ENCODE assay signal across 8 cellular contexts in genomic region chr17:50094753-50095616, GRCh38. TPM values are rescaled to one million over a fixed set of nuclear protein-coding genes. Genes with fewer than 3 reads are reported as not detected.
A peak's percentile ranks its signal among the peaks of the same experiment; 100 is the strongest.
DNase-seq lines count a peak whose midpoint lies in the region; ATAC-seq and TF ChIP-seq lines count a peak whose summit lies in the region.

TSS of gene PDK2 (plus strand) at chr17:50095351. CDS start at chr17:50095436, 85 bp downstream.

- H3K4me1 ChIP-seq in upper lobe of right lung = peaks cover 11% of the 10 kb centered on the region

- H3K36me3 Mint-ChIP-seq in progenitor cell of endocrine pancreas (ENCODE audit: insufficient read depth) = peaks cover 6% of the 10 kb centered on the region

- H3K27me3 Mint-ChIP-seq in progenitor cell of endocrine pancreas = peaks cover 3% of the 10 kb centered on the region

- intact Hi-C loops in left cardiac atrium (cut with DNase I) (loop anchor here (5.0 kb wide), 2 partner anchors 38 to 202 kb away; partner anchors contain the start of gene ITGA3 (in 1 of the 2)), upper lobe of right lung (cut with DNase I) (no loop called here)

- H3K9me3 ChIP-seq in upper lobe of right lung = no peaks in the 10 kb centered on the region

- H3K4me1 Mint-ChIP-seq in progenitor cell of endocrine pancreas (ENCODE audit: low read depth) = peaks cover 10% of the 10 kb centered on the region

- TF ChIP-seq CTCF in progenitor cell of endocrine pancreas (IDR thresholded peaks at IDR 0.05; ENCODE audit: unreplicated experiment) (no peak), upper lobe of right lung (IDR thresholded peaks at IDR 0.05) (no peak)

- H3K27me3 ChIP-seq in upper lobe of right lung = no peaks in the 10 kb centered on the region

- H3K27ac Mint-ChIP-seq in progenitor cell of endocrine pancreas = peak within 1 kb of the TSS; percentile 90

- ATAC-seq in HG02885 (IDR thresholded peaks at IDR 0.05; ENCODE audit: poor library complexity, unreplicated experiment) = peak; percentile 90
- ATAC-seq in left cardiac atrium = peak; percentile 93 to 95
- ATAC-seq in upper lobe of right lung = peak; percentile 94

- peak; percentile 92 for DNase-seq in NCI-H1694 (lab: John Stamatoyannopoulos, UW)
- peak; percentile 89 to 98 (median 95) for DNase-seq in T-helper 2 cell
- DNase-seq in amygdala (lab: John Stamatoyannopoulos, UW) = peak; percentile 48 to 98 (median 94)
- peak; percentile 97 for DNase-seq in left cardiac atrium
- DNase-seq in progenitor cell of endocrine pancreas (ENCODE audit: low spot score, unreplicated experiment) = peak; percentile 92
- peak; percentile 98 for DNase-seq in upper lobe of right lung

- peaks cover 29% of the 10 kb centered on the region for H3K36me3 ChIP-seq in upper lobe of right lung

- peak within 1 kb of the TSS; percentile 95 for H3K4me3 Mint-ChIP-seq in progenitor cell of endocrine pancreas (ENCODE audit: low read depth)

- no peaks in the 10 kb centered on the region for H3K9me3 Mint-ChIP-seq in progenitor cell of endocrine pancreas (ENCODE audit: low read depth)

- H3K27ac ChIP-seq in upper lobe of right lung = peak within 1 kb of the TSS; percentile 87

- peak; percentile 37 for TF ChIP-seq POLR2A in GM15510 (IDR thresholded peaks at IDR 0.05; ENCODE audit: borderline replicate concordance, extremely low read depth, insufficient read length)

- peak within 1 kb of the TSS; percentile 95 for H3K4me3 ChIP-seq in upper lobe of right lung

RNA-seq across cellular contexts. Expression of gene PDK2, which starts in this region (rescaled TPM):
- 100 to 1,000 TPM; 156 to 203 TPM for total RNA-seq in left cardiac atrium
- 35.7 and 37.1 TPM in 2 replicates for total RNA-seq in progenitor cell of endocrine pancreas
- total RNA-seq in upper lobe of right lung = 30.2 TPM

Comparison
In these comparisons a context has a peak if more than half of its experiments do, and no peak if none do; other contexts are left out.
1. Peak in every context shown above with its lines: DNase-seq, ATAC-seq, H3K4me3 ChIP-seq and H3K27ac ChIP-seq.